Comparison of ENCODE assay signal across 8 cellular contexts in the genomic region with DNA sequence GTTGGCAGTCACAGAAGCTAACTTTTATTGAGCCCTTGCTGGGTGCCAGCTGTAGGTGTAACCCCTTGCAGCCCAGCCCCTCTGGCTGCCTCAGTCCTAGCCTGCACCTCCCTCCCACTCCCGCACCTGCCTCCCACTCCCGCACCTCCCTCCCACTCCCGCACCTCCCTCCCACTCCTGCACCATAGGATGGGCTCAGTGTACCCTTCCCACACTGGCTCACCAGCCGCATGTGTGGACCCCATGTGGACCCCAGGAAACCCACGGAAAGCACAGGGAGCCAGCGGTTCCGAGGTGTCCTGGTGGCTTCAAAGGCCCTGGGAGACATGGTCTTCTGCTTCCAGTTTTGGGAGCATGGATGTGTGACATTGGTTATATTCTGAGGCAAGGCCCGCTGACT.
"Had no signal": no experiment of that assay in that cellular context is flagged by ENCODE, and none has a peak within 500 bp of the region (broad histone marks: within the 10 kb centered on the region; RNA-seq: fewer than 3 reads in every experiment).

No MANE protein-coding gene starts in this region.

- H3K9ac ChIP-seq: GM23248 had no signal

- H2AFZ ChIP-seq: GM23248 had no signal

- H3K27ac ChIP-seq: GM23248, HL-60 had no signal

- ATAC-seq: HCT116, HepG2 had no signal

- H3K36me3 ChIP-seq: HAP-1 had no signal

- H3K4me3 ChIP-seq: GM23248, HAP-1 had no signal

- H3K9me3 ChIP-seq: HAP-1 had no signal

- DNase-seq: GM23248, GOT3, H7, KBM-7 had no signal
